ENCODE assay signal across 11 cellular contexts in genomic region chr6:92779758-92780157, GRCh38.
DNase-seq lines count a peak whose midpoint lies in the region; ATAC-seq and TF ChIP-seq lines count a peak whose summit lies in the region.
"Had no signal": no experiment of that assay in that cellular context is flagged by ENCODE, and none has a peak within 500 bp of the region (broad histone marks: within the 10 kb centered on the region; RNA-seq: fewer than 3 reads in every experiment).

No MANE protein-coding gene starts in this region.

- TF ChIP-seq POLR2A in gastroesophageal sphincter (IDR thresholded peaks at IDR 0.05): no peak

- TF ChIP-seq CTCF in hepatocyte (IDR thresholded peaks at IDR 0.05; ENCODE audit: poor library complexity): no peak
- no peak for TF ChIP-seq CTCF in gastroesophageal sphincter (IDR thresholded peaks at IDR 0.05)

- H3K4me1 ChIP-seq in hepatocyte (ENCODE audit: insufficient read depth) (no peaks in the 10 kb centered on the region), gastroesophageal sphincter (peaks cover 0 to 11% (median 0%) of the 10 kb centered on the region in 3 donors)

- no peaks in the 10 kb centered on the region for H3K27me3 ChIP-seq in MG63
- H3K27me3 ChIP-seq in hepatocyte: no peaks in the 10 kb centered on the region
- H3K27me3 ChIP-seq in gastroesophageal sphincter: no peaks in the 10 kb centered on the region

- H3K9me3 ChIP-seq in MG63: 0 out of 2 replicates have a peak, but pooled peaks cover 3% of the 10 kb centered on the region
- H3K9me3 ChIP-seq in hepatocyte (ENCODE audit: low read depth): no peaks in the 10 kb centered on the region
- no peaks in the 10 kb centered on the region for H3K9me3 ChIP-seq in gastroesophageal sphincter

- H3K9me3 Mint-ChIP-seq in activated naive CD4-positive, alpha-beta T cell treated with anti-CD3 and anti-CD28 coated beads for 36 hours: peaks cover 6% of the 10 kb centered on the region

- H3K27ac ChIP-seq in hepatocyte (no peak overlapping the region), gastroesophageal sphincter (peak overlapping the region in 1 of 4 donors; percentile 14)
- H3K27ac ChIP-seq: C4-2B, SK-N-MC had no signal

- H3K36me3 ChIP-seq in MG63 (no peaks in the 10 kb centered on the region), hepatocyte (replicated peaks; ENCODE audit: insufficient read depth, low read depth) (no peaks in the 10 kb centered on the region), gastroesophageal sphincter (no peaks in the 10 kb centered on the region)

- H3K36me3 Mint-ChIP-seq in activated naive CD4-positive, alpha-beta T cell treated with anti-CD3 and anti-CD28 coated beads for 36 hours (ENCODE audit: low read depth): no peaks in the 10 kb centered on the region

- no peaks in the 10 kb centered on the region for H4K20me1 ChIP-seq in hepatocyte (ENCODE audit: insufficient read depth, poor library complexity, severe bottlenecking)

- WGBS in hepatocyte (ENCODE audit: low lambda C conversion rate, missing lambda C conversion rate): 38% methylated on average over 1 of the region's 1 CpG
- WGBS in gastroesophageal sphincter (ENCODE audit: low coverage in 1 of 2), 2 donors: 0 to 15% methylated on average over 1 of the region's 1 CpG

- TF ChIP-seq EP300 in gastroesophageal sphincter (IDR thresholded peaks at IDR 0.05): no peak

- H3K4me3 Mint-ChIP-seq in activated naive CD4-positive, alpha-beta T cell treated with anti-CD3 and anti-CD28 coated beads for 36 hours: no peak overlapping the region

- ATAC-seq in gastroesophageal sphincter: no peak

- in situ Hi-C loops in SK-MEL-5 (cut with HindIII; ENCODE audit: low pct_unique_long_range_greater_than_20kb, low sequenced_read_pairs): no loop called here

- peak; percentile 17 for DNase-seq in Ammon's horn (ENCODE audit: low spot score)
- peak; percentile 83 for DNase-seq in MG63
- DNase-seq in SK-MEL-5 (ENCODE audit: low read depth, low spot score): peak; percentile 55
- DNase-seq in hepatocyte (ENCODE audit: low spot score): peak; percentile 73
- DNase-seq in NCI-H524 treated with DMSO at 0.1 percent for 48 hours (lab: John Stamatoyannopoulos, UW): no peak
- DNase-seq in activated naive CD4-positive, alpha-beta T cell treated with anti-CD3 and anti-CD28 coated beads for 36 hours: no peak
- no peak for DNase-seq in activated CD4-positive, alpha-beta T cell treated with anti-CD3 and anti-CD28 coated beads for 1 hour
- DNase-seq: stimulated activated CD4-positive, alpha-beta T cell treated with anti-CD3 and anti-CD28 coated beads, Interleukin-15, amount 100 ng/mL, for 24 hours had no signal

- H2AFZ ChIP-seq in hepatocyte: no peak overlapping the region

- H3K9me2 ChIP-seq in hepatocyte (replicated peaks; ENCODE audit: insufficient read depth): no peaks in the 10 kb centered on the region

- H3K4me2 ChIP-seq in hepatocyte: no peak overlapping the region

- intact Hi-C loops in activated naive CD4-positive, alpha-beta T cell treated with anti-CD3 and anti-CD28 coated beads for 36 hours (cut with micrococcal nuclease): no loop called here

- H3K4me3 ChIP-seq in MG63: no peak overlapping the region
- H3K4me3 ChIP-seq in hepatocyte: no peak overlapping the region
- no peak overlapping the region for H3K4me3 ChIP-seq in gastroesophageal sphincter
- H3K4me3 ChIP-seq: SK-N-MC had no signal

- no peak overlapping the region for H3K27ac Mint-ChIP-seq in activated naive CD4-positive, alpha-beta T cell treated with anti-CD3 and anti-CD28 coated beads for 36 hours

- no peaks in the 10 kb centered on the region for H3K27me3 Mint-ChIP-seq in activated naive CD4-positive, alpha-beta T cell treated with anti-CD3 and anti-CD28 coated beads for 36 hours (ENCODE audit: low read depth)

- CTCF ChIA-PET in activated naive CD4-positive, alpha-beta T cell treated with anti-CD3 and anti-CD28 coated beads for 36 hours (lab: Charles Lee): no interaction called here

- no peaks in the 10 kb centered on the region for H3K4me1 Mint-ChIP-seq in activated naive CD4-positive, alpha-beta T cell treated with anti-CD3 and anti-CD28 coated beads for 36 hours (ENCODE audit: low read depth)

- H3K79me2 ChIP-seq in hepatocyte: no peaks in the 10 kb centered on the region

Comparison
In these comparisons a context has a peak if more than half of its experiments do, and no peak if none do; other contexts are left out.
1. DNase-seq: peak in Ammon's horn (single experiment), MG63 (single experiment), SK-MEL-5 (single experiment) and hepatocyte (single experiment); none in NCI-H524 treated with DMSO at 0.1 percent for 48 hours (single experiment), activated naive CD4-positive, alpha-beta T cell treated with anti-CD3 and anti-CD28 coated beads for 36 hours (single experiment) and activated CD4-positive, alpha-beta T cell treated with anti-CD3 and anti-CD28 coated beads for 1 hour (single experiment).